Comparison of ENCODE assay signal across 8 cellular contexts in the genomic region with DNA sequence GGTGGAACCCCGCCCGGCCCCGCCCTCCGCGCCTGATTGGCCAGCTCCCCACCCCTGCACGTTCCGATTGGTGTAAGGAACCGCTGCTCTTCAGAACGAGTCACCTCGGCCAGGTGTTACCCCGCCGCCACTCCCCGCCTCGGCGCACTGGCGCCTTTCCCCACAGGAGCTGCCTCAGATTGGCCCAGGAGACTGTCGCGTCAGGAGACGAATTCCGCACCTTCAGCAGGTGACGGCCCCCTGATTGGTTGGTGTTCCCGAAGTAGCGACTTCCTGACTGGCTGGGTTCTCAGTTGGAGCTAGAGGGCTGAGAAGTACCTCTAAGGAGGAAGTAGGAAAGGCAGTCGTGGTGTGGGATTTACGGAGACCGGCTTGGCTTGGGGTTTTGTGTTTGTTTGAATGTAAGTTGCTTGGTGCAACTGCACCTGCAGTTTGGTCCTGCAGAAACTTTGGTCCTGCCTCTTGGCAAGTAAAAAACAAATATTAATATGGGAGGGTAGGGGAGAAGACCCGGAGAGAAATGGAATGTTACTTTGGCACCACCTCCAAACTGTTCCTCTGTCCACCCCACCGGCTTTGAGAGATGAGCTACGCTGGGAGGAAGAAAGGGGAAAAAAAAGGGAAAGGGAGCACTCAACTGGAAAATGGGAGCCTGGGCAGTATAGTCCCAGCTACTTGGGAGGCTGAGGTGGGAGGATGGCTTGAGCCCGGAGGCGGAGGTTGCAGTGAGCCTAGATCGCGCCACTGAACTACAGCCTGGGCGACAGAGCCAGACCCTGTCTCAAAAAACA. TPM values are rescaled to one million over a fixed set of nuclear protein-coding genes. Genes with fewer than 3 reads are reported as not detected.
DNase-seq lines count a peak whose midpoint lies in the region; TF ChIP-seq lines count a peak whose summit lies in the region.

No MANE protein-coding gene starts in this region.

- H4K20me1 ChIP-seq in H9 (ENCODE audit: control insufficient read depth, insufficient read depth, insufficient read length) (no peaks in the 10 kb centered on the region), MM.1S (ENCODE audit: insufficient read depth, low read length) (no peaks in the 10 kb centered on the region)

- peak overlapping the region; percentile 89 for H3K4me2 ChIP-seq in H9 (ENCODE audit: insufficient read depth, insufficient read length, low read length)
- peak overlapping the region; percentile 69 for H3K4me2 ChIP-seq in MM.1S (ENCODE audit: low read depth, low read length)

- H2BK120ac ChIP-seq in H9 (ENCODE audit: low read depth, low read length, poor library complexity, severe bottlenecking) = no peak overlapping the region

- H3K9me2 ChIP-seq in MM.1S (replicated peaks; ENCODE audit: insufficient read depth, low read length) = no peaks in the 10 kb centered on the region

- H2BK15ac ChIP-seq in H9 (ENCODE audit: low read depth, low read length) = no peak overlapping the region

- no peaks in the 10 kb centered on the region for H3K9me3 ChIP-seq in ES-I3 (ENCODE audit: control insufficient read depth, insufficient read depth, low read length)
- no peaks in the 10 kb centered on the region for H3K9me3 ChIP-seq in H9 (ENCODE audit: control insufficient read depth, low read depth, low read length)
- H3K9me3 ChIP-seq in MM.1S (replicated peaks; ENCODE audit: insufficient read depth, low read length) = no peaks in the 10 kb centered on the region
- no peaks in the 10 kb centered on the region for H3K9me3 ChIP-seq in SJSA1 (replicated peaks)
- no peaks in the 10 kb centered on the region for H3K9me3 ChIP-seq in cardiac muscle cell (ENCODE audit: low read depth)
- no peaks in the 10 kb centered on the region for H3K9me3 ChIP-seq in ovary

- H3K4me1 Mint-ChIP-seq in H9 = peaks cover 48 to 57% of the 10 kb centered on the region in 2 experiments
- peaks cover 34% of the 10 kb centered on the region for H3K4me1 Mint-ChIP-seq in activated naive CD4-positive, alpha-beta T cell treated with anti-CD3 and anti-CD28 coated beads, Interleukin-2, amount 10 ng/mL, durations not matched to agents 7 days and 5 days
- peaks cover 24% of the 10 kb centered on the region for H3K4me1 Mint-ChIP-seq in type B pancreatic cell (ENCODE audit: unreplicated experiment)

- no peak overlapping the region for H3K18ac ChIP-seq in H9 (ENCODE audit: insufficient read length, low read depth, low read length)

- H3K27me3 ChIP-seq in H9 (ENCODE audit: insufficient read depth, low read length) (no peaks in the 10 kb centered on the region), MM.1S (replicated peaks; ENCODE audit: insufficient read depth, low read length) (no peaks in the 10 kb centered on the region), SJSA1 (replicated peaks) (peaks cover 16% of the 10 kb centered on the region; the same call in 1 of the 2 replicates), cardiac muscle cell (no peaks in the 10 kb centered on the region), ovary (no peaks in the 10 kb centered on the region)

- H3K23ac ChIP-seq in H9 (ENCODE audit: insufficient read length, low read depth, low read length) = no peak overlapping the region

- H3K79me2 ChIP-seq in H9 (ENCODE audit: insufficient read depth, low read length) (peaks cover 34% of the 10 kb centered on the region), MM.1S (ENCODE audit: low read length) (peaks cover 39% of the 10 kb centered on the region)

- no peak overlapping the region for H3T11ph ChIP-seq in H9 (ENCODE audit: low read length)

- H3K27ac Mint-ChIP-seq in H9 (peak overlapping the region; percentile 98 to 100 (median 99)), type B pancreatic cell (peak overlapping the region; percentile 98)
- H3K27ac Mint-ChIP-seq in activated naive CD4-positive, alpha-beta T cell treated with anti-CD3 and anti-CD28 coated beads, Interleukin-2, amount 10 ng/mL, durations not matched to agents 7 days and 5 days = peak overlapping the region; percentile 76

- H4K8ac ChIP-seq in H9 (replicated peaks; ENCODE audit: insufficient read length, low read depth, low read length) = no peak overlapping the region

- no peak overlapping the region for H4K5ac ChIP-seq in H9 (ENCODE audit: insufficient read length, low read depth, low read length)

- no peak overlapping the region for H2AFZ ChIP-seq in H9 (ENCODE audit: low read length)
- H2AFZ ChIP-seq in MM.1S (ENCODE audit: low read length) = peak overlapping the region; percentile 80

- peak overlapping the region; percentile 84 for H3K27ac ChIP-seq in H9 (ENCODE audit: insufficient read length, low read depth, low read length)
- H3K27ac ChIP-seq in MM.1S (ENCODE audit: low read length) = peak overlapping the region; percentile 81
- H3K27ac ChIP-seq in SJSA1 = no peak overlapping the region
- H3K27ac ChIP-seq in cardiac muscle cell = peak overlapping the region; percentile 80
- peak overlapping the region; percentile 15 to 68 for H3K27ac ChIP-seq in ovary

- no peak overlapping the region for H3K4ac ChIP-seq in H9 (ENCODE audit: low read depth, low read length)

- no peak overlapping the region for H2BK5ac ChIP-seq in H9 (ENCODE audit: insufficient read length, low read length)

- DNase-seq in H9 (peak; percentile 100), MM.1S (peak; percentile 100), SJSA1 (ENCODE audit: low read depth in 1 of 2, low spot score in 2 of 2) (peak in 1 of 2 experiments; percentile 29), cardiac muscle cell (ENCODE audit: low read depth in 1 of 2, low spot score in 1 of 2) (peak; percentile 58 to 87), ovary (peak; percentile 78 to 86 (median 82)), type B pancreatic cell (ENCODE audit: extremely low spot score, unreplicated experiment) (peak; percentile 88)
- peak; percentile 93 for DNase-seq in activated naive CD4-positive, alpha-beta T cell treated with anti-CD3 and anti-CD28 coated beads, Interleukin-2, amount 10 ng/mL, durations not matched to agents 7 days and 5 days

- H2AK5ac ChIP-seq in H9 (ENCODE audit: insufficient read length, low read length) = no peak overlapping the region

- H3K14ac ChIP-seq in H9 (ENCODE audit: insufficient read depth, low read length) = no peak overlapping the region; the same call in 1 of the 2 replicates

- CTCF ChIA-PET in activated naive CD4-positive, alpha-beta T cell treated with anti-CD3 and anti-CD28 coated beads, Interleukin-2, amount 10 ng/mL, durations not matched to agents 7 days and 5 days (lab: Charles Lee) = interaction anchor here (0.9 to 2.7 kb wide), 8 partner anchors 8 to 253 kb away, joined by 3 to 22 read pairs (median 4); no protein-coding TSS in a partner anchor

- H2BK12ac ChIP-seq in H9 (ENCODE audit: insufficient read length, low read depth, low read length) = no peak overlapping the region

- H3K9ac ChIP-seq in ES-I3 (ENCODE audit: low read depth, low read length) (peak overlapping the region; percentile 81), H9 (ENCODE audit: extremely low read depth, insufficient read length, low read length) (peak overlapping the region; percentile 48), MM.1S (ENCODE audit: low read length) (peak overlapping the region; percentile 83)

- WGBS in H9 (ENCODE audit: extremely low coverage, insufficient read length, low lambda C conversion rate) = no CpG with 5 or more reads among the region's 34 CpGs
- WGBS in ovary, 3 donors = 12 to 15% (median 15%) methylated on average over 30 to 34 of the region's 34 CpGs

- H4K91ac ChIP-seq in H9 (ENCODE audit: insufficient read length, low read depth, low read length) = no peak overlapping the region

- H3K36me3 Mint-ChIP-seq in H9 (ENCODE audit: insufficient read depth in 1 of 3, low read depth in 3 of 3) = peaks cover 5 to 11% (median 8%) of the 10 kb centered on the region in 3 experiments; a peak in 4 of 7 replicates
- peaks cover 2% of the 10 kb centered on the region for H3K36me3 Mint-ChIP-seq in activated naive CD4-positive, alpha-beta T cell treated with anti-CD3 and anti-CD28 coated beads, Interleukin-2, amount 10 ng/mL, durations not matched to agents 7 days and 5 days
- peaks cover 8% of the 10 kb centered on the region for H3K36me3 Mint-ChIP-seq in type B pancreatic cell

- peak overlapping the region; percentile 87 to 96 for H3K4me3 Mint-ChIP-seq in H9
- peak overlapping the region; percentile 78 for H3K4me3 Mint-ChIP-seq in activated naive CD4-positive, alpha-beta T cell treated with anti-CD3 and anti-CD28 coated beads, Interleukin-2, amount 10 ng/mL, durations not matched to agents 7 days and 5 days
- peak overlapping the region; percentile 93 for H3K4me3 Mint-ChIP-seq in type B pancreatic cell

- intact Hi-C loops in ovary (cut with DNase I) = no loop called here

- no peaks in the 10 kb centered on the region for H3K79me1 ChIP-seq in H9 (ENCODE audit: insufficient read depth, low read depth, low read length, poor library complexity, severe bottlenecking)

- H3K4me1 ChIP-seq in ES-I3 (ENCODE audit: insufficient read depth, low read length) (peaks cover 21% of the 10 kb centered on the region), H9 (ENCODE audit: insufficient read depth, low read length) (peaks cover 13% of the 10 kb centered on the region), MM.1S (ENCODE audit: low read length) (peaks cover 16% of the 10 kb centered on the region), SJSA1 (replicated peaks) (peaks cover 26% of the 10 kb centered on the region), cardiac muscle cell (ENCODE audit: low read depth) (peaks cover 19% of the 10 kb centered on the region), ovary (ENCODE audit: insufficient read depth) (peaks cover 2% of the 10 kb centered on the region)

- no peak overlapping the region for H3K56ac ChIP-seq in H9 (ENCODE audit: insufficient read length, low read depth, low read length)

- H3K4me3 ChIP-seq in MM.1S (ENCODE audit: low read length) (peak overlapping the region; percentile 81), SJSA1 (peak overlapping the region; percentile 35), cardiac muscle cell (peak overlapping the region; percentile 51), ovary (peak overlapping the region; percentile 49)

- H3F3A ChIP-seq in MM.1S (ENCODE audit: insufficient read depth, low read length) = peaks cover 10% of the 10 kb centered on the region

- H3K9me3 Mint-ChIP-seq in H9 = no peaks in the 10 kb centered on the region; a peak in 1 of 5 replicates
- H3K9me3 Mint-ChIP-seq in activated naive CD4-positive, alpha-beta T cell treated with anti-CD3 and anti-CD28 coated beads, Interleukin-2, amount 10 ng/mL, durations not matched to agents 7 days and 5 days = no peaks in the 10 kb centered on the region
- no peaks in the 10 kb centered on the region for H3K9me3 Mint-ChIP-seq in type B pancreatic cell

- no peaks in the 10 kb centered on the region; the same call in 1 of the 2 replicates for H3K36me3 ChIP-seq in ES-I3 (ENCODE audit: insufficient read depth, low read length)
- H3K36me3 ChIP-seq in MM.1S (replicated peaks; ENCODE audit: insufficient read depth, low read length) = no peaks in the 10 kb centered on the region
- H3K36me3 ChIP-seq in SJSA1 = no peaks in the 10 kb centered on the region
- no peaks in the 10 kb centered on the region for H3K36me3 ChIP-seq in cardiac muscle cell
- no peaks in the 10 kb centered on the region for H3K36me3 ChIP-seq in ovary

- peaks cover 8% of the 10 kb centered on the region for H3K23me2 ChIP-seq in H9 (ENCODE audit: insufficient read length, low read depth, low read length, poor library complexity, severe bottlenecking)

- no peak for TF ChIP-seq POLR2A in ovary (IDR thresholded peaks at IDR 0.05)

- TF ChIP-seq EP300 in ovary (IDR thresholded peaks at IDR 0.05) = no peak

- H3K27me3 Mint-ChIP-seq in H9 (ENCODE audit: low read depth) (no peaks in the 10 kb centered on the region), type B pancreatic cell (peaks cover 53% of the 10 kb centered on the region)
- H3K27me3 Mint-ChIP-seq in activated naive CD4-positive, alpha-beta T cell treated with anti-CD3 and anti-CD28 coated beads, Interleukin-2, amount 10 ng/mL, durations not matched to agents 7 days and 5 days = peaks cover 9% of the 10 kb centered on the region

- H2BK20ac ChIP-seq in H9 (ENCODE audit: low read depth, low read length, poor library complexity, severe bottlenecking) = no peak overlapping the region

- TF ChIP-seq CTCF in H9 (conservative IDR thresholded peaks at IDR 0.05) = no peak
- TF ChIP-seq CTCF in MM.1S (IDR thresholded peaks at IDR 0.05; ENCODE audit: low read length) = no peak
- no peak for TF ChIP-seq CTCF in cardiac muscle cell (IDR thresholded peaks at IDR 0.05; ENCODE audit: low read depth, low read length)
- TF ChIP-seq CTCF in ovary (IDR thresholded peaks at IDR 0.05) = no peak
- no peak for TF ChIP-seq CTCF in type B pancreatic cell (conservative IDR thresholded peaks at IDR 0.05)

RNA-seq across cellular contexts. Expression of a gene that starts 0.4 kb away (rescaled TPM):
- 159 and 174 TPM in 2 replicates for total RNA-seq in H9 (2021)
- total RNA-seq in SJSA1 (2014; rRNA removed; shearing (Covaris generic)) = 3.2 and 4.5 TPM in 2 replicates
- total RNA-seq in cardiac muscle cell = 68.1 and 93.7 TPM in 2 replicates
- 90.1 and 139 TPM in 2 replicates for polyA plus RNA-seq in cardiac muscle cell
- total RNA-seq in ovary = 10 to 100 TPM; 14.8 to 62.7 (median 34.9) TPM
- polyA plus RNA-seq in ovary = 10 to 100 TPM; 26.1 to 68.5 TPM
- 66.8 and 147 TPM in 2 replicates for total RNA-seq in type B pancreatic cell (ENCODE audit: low replicate concordance)

RNA-seq across cellular contexts. Expression of a gene that starts 17.4 kb away (rescaled TPM):
- 73.7 and 77.0 TPM in 2 replicates for total RNA-seq in H9 (2021)
- 3.1 TPM in 1 of 2 replicates, not detected in the other for total RNA-seq in SJSA1 (2014; rRNA removed; shearing (Covaris generic))
- 262 and 347 TPM in 2 replicates for total RNA-seq in cardiac muscle cell
- 393 and 448 TPM in 2 replicates for polyA plus RNA-seq in cardiac muscle cell
- total RNA-seq in ovary = 100 to 1,000 TPM in 1 of 7 donors, 10 to 100 TPM in 6; 32.6 to 200 (median 50.3) TPM
- 100 to 1,000 TPM in 1 of 2 donors, 10 to 100 TPM in 1; 13.6 to 107 TPM for polyA plus RNA-seq in ovary
- 40.8 and 98.0 TPM in 2 replicates for total RNA-seq in type B pancreatic cell (ENCODE audit: low replicate concordance)

RNA-seq across cellular contexts. Expression of a gene that starts 24.4 kb away (rescaled TPM):
- total RNA-seq in H9 (2021) (58.6 and 59.2 TPM in 2 replicates), cardiac muscle cell (110 and 127 TPM in 2 replicates), ovary (10 to 100 TPM; 28.1 to 49.6 (median 44.0) TPM), type B pancreatic cell (ENCODE audit: low replicate concordance) (62.2 and 79.1 TPM in 2 replicates)
- total RNA-seq in SJSA1 (2014; rRNA removed; shearing (Covaris generic)) = 63.2 and 68.1 TPM in 2 replicates
- polyA plus RNA-seq in cardiac muscle cell (33.7 and 45.5 TPM in 2 replicates), ovary (10 to 100 TPM; 38.8 to 54.8 TPM)

RNA-seq across cellular contexts. Expression of a gene that starts 48.3 kb away (rescaled TPM):
- 0.13 TPM in 2 replicates for total RNA-seq in H9 (2021)
- total RNA-seq in SJSA1 (2014; rRNA removed; shearing (Covaris generic)) = not detected in 2 replicates
- not detected in 2 replicates for total RNA-seq in cardiac muscle cell
- polyA plus RNA-seq in cardiac muscle cell = 1.8 and 1.9 TPM in 2 replicates
- total RNA-seq in ovary = 1 to 10 TPM; 1.7 to 6.3 (median 2.8) TPM
- polyA plus RNA-seq in ovary = 1 to 10 TPM; 1.6 to 9.3 TPM
- 1.3 and 3.3 TPM in 2 replicates for total RNA-seq in type B pancreatic cell (ENCODE audit: low replicate concordance)
